8 cellular contexts compared by ENCODE assay signal in genomic region chr21:17045214-17045835, GRCh38.
DNase-seq lines count a peak whose midpoint lies in the region; ATAC-seq and TF ChIP-seq lines count a peak whose summit lies in the region.

No MANE protein-coding gene starts in this region.

- ATAC-seq in lower lobe of right lung (peak; percentile 19 to 48), HG03039 (IDR thresholded peaks at IDR 0.05; ENCODE audit: unreplicated experiment) (no peak)

- H3K9me3 ChIP-seq in lower lobe of right lung, result no peaks in the 10 kb centered on the region

- DNase-seq in Calu3, result no peak
- DNase-seq in NAMALWA (ENCODE audit: low spot score), result peak; percentile 65
- peak; percentile 1 for DNase-seq in brain microvascular endothelial cell
- no peak for DNase-seq in lower lobe of right lung
- no peak for DNase-seq in amniotic stem cell (lab: John Stamatoyannopoulos, UW)
- no peak for DNase-seq in activated CD4-positive, alpha-beta T cell treated with anti-CD3 and anti-CD28 coated beads for 1 hour
- no peak for DNase-seq in COLO668 (lab: John Stamatoyannopoulos, UW; ENCODE audit: unreplicated experiment)

- H3K27ac ChIP-seq in brain microvascular endothelial cell, result no peak overlapping the region
- H3K27ac ChIP-seq in lower lobe of right lung, result no peak overlapping the region

- no peaks in the 10 kb centered on the region for H3K27me3 Mint-ChIP-seq in Calu3 (ENCODE audit: unreplicated experiment)

- no peak overlapping the region for H3K27ac Mint-ChIP-seq in Calu3 (ENCODE audit: unreplicated experiment)

- no peak overlapping the region for H3K4me3 ChIP-seq in brain microvascular endothelial cell (ENCODE audit: low read depth, low read length)
- no peak overlapping the region for H3K4me3 ChIP-seq in lower lobe of right lung

- H3K36me3 ChIP-seq in brain microvascular endothelial cell (replicated peaks) (no peaks in the 10 kb centered on the region), lower lobe of right lung (no peaks in the 10 kb centered on the region)

- no TSS peak for BruUV-seq in Calu3 (replicated peaks; lab: Mats Ljungman, UMichigan)

- peaks cover 2% of the 10 kb centered on the region for H3K9me3 Mint-ChIP-seq in Calu3 (ENCODE audit: low read depth, unreplicated experiment)

- no peaks in the 10 kb centered on the region for H3K36me3 Mint-ChIP-seq in Calu3 (ENCODE audit: insufficient read depth, unreplicated experiment)

- in situ Hi-C loops in brain microvascular endothelial cell (cut with HindIII; ENCODE audit: low pct_ligation_motif_present, low sequenced_read_pairs), result no loop called here

- CTCF ChIA-PET in Calu3 (lab: Charles Lee), result no interaction called here

- TF ChIP-seq CTCF in Calu3 (IDR thresholded peaks at IDR 0.05; ENCODE audit: unreplicated experiment), result peak; percentile 25
- peak; percentile 51 for TF ChIP-seq CTCF in brain microvascular endothelial cell (IDR thresholded peaks at IDR 0.05; ENCODE audit: low read depth, low read length, missing control alignments)
- TF ChIP-seq CTCF in lower lobe of right lung (IDR thresholded peaks at IDR 0.05), result peak; percentile 50

- no peak overlapping the region for H3K4me3 Mint-ChIP-seq in Calu3 (ENCODE audit: low read depth, unreplicated experiment)

- H3K27me3 ChIP-seq in brain microvascular endothelial cell (replicated peaks) (no peaks in the 10 kb centered on the region), lower lobe of right lung (ENCODE audit: low read depth) (no peaks in the 10 kb centered on the region)

- H3K4me1 Mint-ChIP-seq in Calu3 (ENCODE audit: low read depth, unreplicated experiment), result peaks cover 22% of the 10 kb centered on the region

- H3K4me1 ChIP-seq in lower lobe of right lung, result no peaks in the 10 kb centered on the region

- intact Hi-C loops in Calu3 (cut with micrococcal nuclease; ENCODE audit: unreplicated experiment), result loop anchor here (5.0 kb wide), 1 partner anchor 103 kb away; no protein-coding TSS in a partner anchor
- intact Hi-C loops in lower lobe of right lung (cut with DNase I), result no loop called here

Comparison
In these comparisons a context has a peak if more than half of its experiments do, and no peak if none do; other contexts are left out.
1. DNase-seq: peak in NAMALWA (single experiment) and brain microvascular endothelial cell (single experiment); none in Calu3 (single experiment), lower lobe of right lung (single experiment), amniotic stem cell (single experiment), activated CD4-positive, alpha-beta T cell treated with anti-CD3 and anti-CD28 coated beads for 1 hour (single experiment) and COLO668 (single experiment).
2. Peak in every context shown above with its lines, with median percentiles within 50 percentile points of each other: CTCF ChIP-seq.